ENCODE assay signal across 30 cellular contexts in genomic region chr9:76897804-76898525, GRCh38. TPM values are rescaled to one million over a fixed set of nuclear protein-coding genes. Genes with fewer than 3 reads are reported as not detected.
A peak's percentile ranks its signal among the peaks of the same experiment; 100 is the strongest.
DNase-seq lines count a peak whose midpoint lies in the region; ATAC-seq and TF ChIP-seq lines count a peak whose summit lies in the region.
"Had no signal": no experiment of that assay in that cellular context is flagged by ENCODE, and none has a peak within 500 bp of the region (broad histone marks: within the 10 kb centered on the region; RNA-seq: fewer than 3 reads in every experiment).

No MANE protein-coding gene starts in this region.

- H3K4me1 ChIP-seq in gastroesophageal sphincter (peaks cover 6 to 87% (median 10%) of the 10 kb centered on the region in 3 donors), neural progenitor cell (no peaks in the 10 kb centered on the region), transverse colon (peaks cover 19 to 27% (median 23%) of the 10 kb centered on the region in 4 donors)
- H3K4me1 ChIP-seq: Caco-2, heart right ventricle, parathyroid adenoma, upper lobe of right lung had no signal

- H3K4me3 ChIP-seq in gastroesophageal sphincter = peak overlapping the region in 1 of 2 donors; percentile 27
- H3K4me3 ChIP-seq in neural progenitor cell = no peak overlapping the region
- H3K4me3 ChIP-seq in transverse colon = no peak overlapping the region
- H3K4me3 ChIP-seq: BLaER1 treated with 17β-estradiol and CSF1 and Interleukin-3, amounts not matched to agents 10 nM and 100 nM; heart right ventricle; K562; lung; Peyer's patch; right atrium auricular region; smooth muscle cell; upper lobe of right lung had no signal

- no peaks in the 10 kb centered on the region for H3K36me3 ChIP-seq in gastroesophageal sphincter
- H3K36me3 ChIP-seq in neural progenitor cell = no peaks in the 10 kb centered on the region
- H3K36me3 ChIP-seq in transverse colon = no peaks in the 10 kb centered on the region
- H3K36me3 ChIP-seq: BLaER1 treated with 17β-estradiol and CSF1 and Interleukin-3, amounts not matched to agents 10 nM and 100 nM; heart right ventricle; Peyer's patch; right atrium auricular region; upper lobe of right lung had no signal

- H3K27ac ChIP-seq in VCaP = peak overlapping the region; percentile 85
- H3K27ac ChIP-seq in gastroesophageal sphincter = peak overlapping the region; percentile 84 to 99 (median 92)
- no peak overlapping the region for H3K27ac ChIP-seq in neural progenitor cell
- H3K27ac ChIP-seq in transverse colon = peak overlapping the region; percentile 57 to 91 (median 84)
- H3K27ac ChIP-seq: BLaER1 treated with 17β-estradiol and CSF1 and Interleukin-3, amounts not matched to agents 10 nM and 100 nM; heart right ventricle; parathyroid adenoma; right atrium auricular region; upper lobe of right lung had no signal

- H3K79me2 ChIP-seq in neural progenitor cell (ENCODE audit: low read depth) = no peaks in the 10 kb centered on the region
- H3K79me2 ChIP-seq: parathyroid adenoma had no signal

- POLR2A ChIA-PET in activated CD8-positive, alpha-beta T cell treated with anti-CD3 and anti-CD28 coated beads for 36 hours (lab: Charles Lee) = no interaction called here

- no peak overlapping the region for H3K27ac Mint-ChIP-seq in neural progenitor cell
- no peak overlapping the region for H3K27ac Mint-ChIP-seq in activated CD8-positive, alpha-beta T cell treated with anti-CD3 and anti-CD28 coated beads for 36 hours
- H3K27ac Mint-ChIP-seq: activated CD4-positive, alpha-beta memory T cell treated with anti-CD3 and anti-CD28 coated beads for 36 hours; activated naive CD8-positive, alpha-beta T cell treated with anti-CD3 and anti-CD28 coated beads, Interleukin-2, amount 50 U/mL, for 24 hours; T-helper 17 cell had no signal

- no peak for DNase-seq in neural progenitor cell (ENCODE audit: low spot score)
- no peak for DNase-seq in transverse colon
- no peak for DNase-seq in hepatic stellate cell (ENCODE audit: low spot score)
- DNase-seq in activated CD8-positive, alpha-beta T cell treated with anti-CD3 and anti-CD28 coated beads for 36 hours = no peak
- DNase-seq in NCI-H1417 (lab: John Stamatoyannopoulos, UW) = no peak
- no peak for DNase-seq in NCI-H526 (lab: John Stamatoyannopoulos, UW)
- DNase-seq: activated CD4-positive, alpha-beta memory T cell treated with anti-CD3 and anti-CD28 coated beads for 36 hours; activated CD4-positive, CD25-positive, alpha-beta regulatory T cell treated with anti-CD3 and anti-CD28 coated beads, Interleukin-2, amount 50 U/mL, for 72 hours; activated CD8-positive, alpha-beta memory T cell treated with anti-CD3 and anti-CD28 coated beads, Interleukin-2, amount 50 U/mL, for 4 hours; activated naive CD4-positive, alpha-beta T cell; activated naive CD8-positive, alpha-beta T cell treated with anti-CD3 and anti-CD28 coated beads, Interleukin-2, amount 50 U/mL, for 24 hours; Caco-2; central memory CD4-positive, alpha-beta T cell; dermis blood vessel endothelial cell; GOT3; heart right ventricle; kidney glomerular epithelial cell; NCI-H1417 treated with DMSO at 0.1 percent for 48 hours; NCI-H2081 treated with DMSO at 0.1 percent for 48 hours; Peyer's patch; T-helper 17 cell; upper lobe of right lung had no signal

- TF ChIP-seq CTCF in VCaP (conservative IDR thresholded peaks at IDR 0.05) = no peak
- TF ChIP-seq CTCF in gastroesophageal sphincter (IDR thresholded peaks at IDR 0.05) = no peak
- no peak for TF ChIP-seq CTCF in neural progenitor cell (IDR thresholded peaks at IDR 0.05)
- no peak for TF ChIP-seq CTCF in transverse colon (IDR thresholded peaks at IDR 0.05)
- no peak for TF ChIP-seq CTCF in activated CD8-positive, alpha-beta T cell treated with anti-CD3 and anti-CD28 coated beads for 36 hours (IDR thresholded peaks at IDR 0.05)

- CTCF ChIA-PET in activated CD8-positive, alpha-beta T cell treated with anti-CD3 and anti-CD28 coated beads for 36 hours (lab: Charles Lee) = no interaction called here

- H4K20me1 ChIP-seq in neural progenitor cell (ENCODE audit: low read depth) = no peaks in the 10 kb centered on the region
- H4K20me1 ChIP-seq: BLaER1 treated with 17β-estradiol and CSF1 and Interleukin-3, amounts not matched to agents 10 nM and 100 nM had no signal

- H3K4me2 ChIP-seq in neural progenitor cell = no peak overlapping the region
- H3K4me2 ChIP-seq: smooth muscle cell had no signal

- no peak for TF ChIP-seq POLR2A in gastroesophageal sphincter (IDR thresholded peaks at IDR 0.05)
- no peak for TF ChIP-seq POLR2A in transverse colon (IDR thresholded peaks at IDR 0.05)

- no peaks in the 10 kb centered on the region for H3K27me3 ChIP-seq in gastroesophageal sphincter
- H3K27me3 ChIP-seq in neural progenitor cell = peaks cover under 1% of the 10 kb centered on the region
- H3K27me3 ChIP-seq in transverse colon = peaks cover 5% of the 10 kb centered on the region
- H3K27me3 ChIP-seq: BLaER1 treated with 17β-estradiol and CSF1 and Interleukin-3, amounts not matched to agents 10 nM and 100 nM; Peyer's patch; right atrium auricular region had no signal

- no peaks in the 10 kb centered on the region for H3K9me3 Mint-ChIP-seq in neural progenitor cell
- no peaks in the 10 kb centered on the region for H3K9me3 Mint-ChIP-seq in activated CD8-positive, alpha-beta T cell treated with anti-CD3 and anti-CD28 coated beads for 36 hours
- H3K9me3 Mint-ChIP-seq: activated CD4-positive, alpha-beta memory T cell treated with anti-CD3 and anti-CD28 coated beads for 36 hours; activated naive CD8-positive, alpha-beta T cell treated with anti-CD3 and anti-CD28 coated beads, Interleukin-2, amount 50 U/mL, for 24 hours had no signal

- no peak for TF ChIP-seq EP300 in gastroesophageal sphincter (IDR thresholded peaks at IDR 0.05)
- TF ChIP-seq EP300 in transverse colon (IDR thresholded peaks at IDR 0.05; ENCODE audit: low read depth) = no peak

- H3K27me3 Mint-ChIP-seq in neural progenitor cell (ENCODE audit: insufficient read depth, low read depth) = peaks cover 17% of the 10 kb centered on the region
- H3K27me3 Mint-ChIP-seq in activated CD8-positive, alpha-beta T cell treated with anti-CD3 and anti-CD28 coated beads for 36 hours = peaks cover 14% of the 10 kb centered on the region

- H2AFZ ChIP-seq in neural progenitor cell (replicated peaks) = no peak overlapping the region
- H2AFZ ChIP-seq: parathyroid adenoma had no signal

- H3K9me3 ChIP-seq in gastroesophageal sphincter (no peaks in the 10 kb centered on the region), neural progenitor cell (ENCODE audit: low read depth) (no peaks in the 10 kb centered on the region), transverse colon (no peaks in the 10 kb centered on the region)
- H3K9me3 ChIP-seq: BLaER1 treated with 17β-estradiol and CSF1 and Interleukin-3, amounts not matched to agents 10 nM and 100 nM; Caco-2; Peyer's patch; right atrium auricular region; upper lobe of right lung had no signal

- ATAC-seq in gastroesophageal sphincter = no peak
- no peak for ATAC-seq in activated CD8-positive, alpha-beta T cell treated with anti-CD3 and anti-CD28 coated beads for 36 hours
- ATAC-seq: activated naive CD8-positive, alpha-beta T cell treated with anti-CD3 and anti-CD28 coated beads, Interleukin-2, amount 50 U/mL, for 24 hours; heart right ventricle; K562; T-helper 17 cell; upper lobe of right lung had no signal

- no peaks in the 10 kb centered on the region for H3F3A ChIP-seq in neural progenitor cell (ENCODE audit: low read depth)

- peak overlapping the region; percentile 42 for H3K4me3 Mint-ChIP-seq in neural progenitor cell
- H3K4me3 Mint-ChIP-seq in activated CD8-positive, alpha-beta T cell treated with anti-CD3 and anti-CD28 coated beads for 36 hours = no peak overlapping the region
- H3K4me3 Mint-ChIP-seq: activated CD4-positive, alpha-beta memory T cell treated with anti-CD3 and anti-CD28 coated beads for 36 hours; activated naive CD8-positive, alpha-beta T cell treated with anti-CD3 and anti-CD28 coated beads, Interleukin-2, amount 50 U/mL, for 24 hours; T-helper 17 cell had no signal

- intact Hi-C loops in transverse colon (cut with DNase I; ENCODE audit: low total_unique reads) = no loop called here
- intact Hi-C loops in activated CD8-positive, alpha-beta T cell treated with anti-CD3 and anti-CD28 coated beads for 36 hours (cut with micrococcal nuclease) = no loop called here

- WGBS in gastroesophageal sphincter (ENCODE audit: low coverage in 1 of 2), 2 donors = 48 to 55% methylated on average over 3 to 6 of the region's 6 CpGs
- WGBS in transverse colon (ENCODE audit: low coverage in 1 of 2), 2 donors = 43 to 47% methylated on average over 2 to 6 of the region's 6 CpGs

- H3K9ac ChIP-seq in neural progenitor cell = no peak overlapping the region
- H3K9ac ChIP-seq: BLaER1 treated with 17β-estradiol and CSF1 and Interleukin-3, amounts not matched to agents 10 nM and 100 nM; parathyroid adenoma had no signal

- in situ Hi-C loops in transverse colon (cut with MboI; ENCODE audit: low pct_ligation_motif_present in 1 of 4, low pct_unique_long_range_greater_than_20kb in 1 of 4, low sequenced_read_pairs in 3 of 4) = no loop called here

- H3K36me3 Mint-ChIP-seq in neural progenitor cell = no peaks in the 10 kb centered on the region
- no peaks in the 10 kb centered on the region for H3K36me3 Mint-ChIP-seq in activated CD8-positive, alpha-beta T cell treated with anti-CD3 and anti-CD28 coated beads for 36 hours (ENCODE audit: low read depth)
- H3K36me3 Mint-ChIP-seq: activated CD4-positive, alpha-beta memory T cell treated with anti-CD3 and anti-CD28 coated beads for 36 hours had no signal

- peaks cover 10% of the 10 kb centered on the region for H3K4me1 Mint-ChIP-seq in neural progenitor cell
- H3K4me1 Mint-ChIP-seq in activated CD8-positive, alpha-beta T cell treated with anti-CD3 and anti-CD28 coated beads for 36 hours (ENCODE audit: low read depth) = no peaks in the 10 kb centered on the region
- H3K4me1 Mint-ChIP-seq: activated naive CD8-positive, alpha-beta T cell treated with anti-CD3 and anti-CD28 coated beads, Interleukin-2, amount 50 U/mL, for 24 hours; T-helper 17 cell had no signal

RNA-seq across cellular contexts. Expression of gene PRUNE2, which starts 7.9 kb away (rescaled TPM):
- total RNA-seq in gastroesophageal sphincter (100 to 1,000 TPM; 561 to 930 (median 763) TPM), neural progenitor cell (ENCODE audit: low replicate concordance) (18.4 and 28.2 TPM in 2 replicates), transverse colon (100 to 1,000 TPM in 1 of 4 donors, 10 to 100 TPM in 3; 67.6 to 105 (median 95.6) TPM)
- under 1 TPM; 0.38 to 0.72 TPM for total RNA-seq in activated CD8-positive, alpha-beta T cell treated with anti-CD3 and anti-CD28 coated beads for 36 hours

Comparison
In these comparisons a context has a peak if more than half of its experiments do, and no peak if none do; other contexts are left out.
1. RNA of gene PRUNE2, which starts 7.9 kb away (total RNA-seq): 561 to 930 TPM in gastroesophageal sphincter, 67.6 to 105 TPM in transverse colon and 18.4 to 28.2 TPM in neural progenitor cell; 0.38 to 0.72 TPM in activated CD8-positive, alpha-beta T cell treated with anti-CD3 and anti-CD28 coated beads for 36 hours; every median in the first group is over 10 times any median in the second.